Comparison of ENCODE assay signal across 1 cellular context in genomic region chr1:182839209-182840065, GRCh38.
A peak's percentile ranks its signal among the peaks of the same experiment; 100 is the strongest.
TF ChIP-seq lines count a peak whose summit lies in the region.

Gene DHX9 (plus strand): TSS chr1:182839347. CDS start chr1:182842567, 3,220 bp downstream.

TF ChIP-seq in K562, 482 proteins besides CTCF, POLR2A, EP300 and RAD21 (continued from another document and continues in another):
- no peak for TF ChIP-seq ZNF174 (CRISPR knock-in tag; IDR thresholded peaks at IDR 0.05)
- TF ChIP-seq ZNF584 (CRISPR knock-in tag; IDR thresholded peaks at IDR 0.05; ENCODE audit: low read depth): no peak
- TF ChIP-seq ZBTB11 (CRISPR knock-in tag; IDR thresholded peaks at IDR 0.05): peak in 2 of 3 experiments; percentile 35 to 82; a peak in 2 of 6 replicates
- TF ChIP-seq SIN3A (IDR thresholded peaks at IDR 0.05; ENCODE audit: borderline replicate concordance in 2 of 2, control insufficient read depth in 1 of 2, low read depth in 2 of 2, low read length in 2 of 2): peak in 1 of 2 experiments; percentile 82; a peak in 2 of 4 replicates
- peak; percentile 96 for TF ChIP-seq POLR2B (IDR thresholded peaks at IDR 0.05; ENCODE audit: low read depth, partially characterized antibody)
- peak; percentile 95; the same call in 1 of the 2 replicates for TF ChIP-seq USF1 (CRISPR knock-in tag; IDR thresholded peaks at IDR 0.05)
- TF ChIP-seq ETV5 (CRISPR knock-in tag; IDR thresholded peaks at IDR 0.05; ENCODE audit: low read depth): peak; percentile 94
- TF ChIP-seq, protein P1, sequence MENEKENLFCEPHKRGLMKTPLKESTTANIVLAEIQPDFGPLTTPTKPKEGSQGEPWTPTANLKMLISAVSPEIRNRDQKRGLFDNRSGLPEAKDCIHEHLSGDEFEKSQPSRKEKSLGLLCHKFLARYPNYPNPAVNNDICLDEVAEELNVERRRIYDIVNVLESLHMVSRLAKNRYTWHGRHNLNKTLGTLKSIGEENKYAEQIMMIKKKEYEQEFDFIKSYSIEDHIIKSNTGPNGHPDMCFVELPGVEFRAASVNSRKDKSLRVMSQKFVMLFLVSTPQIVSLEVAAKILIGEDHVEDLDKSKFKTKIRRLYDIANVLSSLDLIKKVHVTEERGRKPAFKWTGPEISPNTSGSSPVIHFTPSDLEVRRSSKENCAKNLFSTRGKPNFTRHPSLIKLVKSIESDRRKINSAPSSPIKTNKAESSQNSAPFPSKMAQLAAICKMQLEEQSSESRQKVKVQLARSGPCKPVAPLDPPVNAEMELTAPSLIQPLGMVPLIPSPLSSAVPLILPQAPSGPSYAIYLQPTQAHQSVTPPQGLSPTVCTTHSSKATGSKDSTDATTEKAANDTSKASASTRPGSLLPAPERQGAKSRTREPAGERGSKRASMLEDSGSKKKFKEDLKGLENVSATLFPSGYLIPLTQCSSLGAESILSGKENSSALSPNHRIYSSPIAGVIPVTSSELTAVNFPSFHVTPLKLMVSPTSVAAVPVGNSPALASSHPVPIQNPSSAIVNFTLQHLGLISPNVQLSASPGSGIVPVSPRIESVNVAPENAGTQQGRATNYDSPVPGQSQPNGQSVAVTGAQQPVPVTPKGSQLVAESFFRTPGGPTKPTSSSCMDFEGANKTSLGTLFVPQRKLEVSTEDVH (IDR thresholded peaks at IDR 0.05; ENCODE audit: low read depth, partially characterized antibody): peak; percentile 74
- TF ChIP-seq NFYB (IDR thresholded peaks at IDR 0.05; ENCODE audit: extremely low read depth, insufficient read length): no peak
- TF ChIP-seq ZNF655 (CRISPR knock-in tag; IDR thresholded peaks at IDR 0.05): no peak
- TF ChIP-seq ATF6 (CRISPR knock-in tag; IDR thresholded peaks at IDR 0.05): peak; percentile 91
- no peak for TF ChIP-seq MCM3 (IDR thresholded peaks at IDR 0.05)
- TF ChIP-seq ZNF347 (CRISPR knock-in tag; IDR thresholded peaks at IDR 0.05; ENCODE audit: low read depth): no peak
- peak in 1 of 2 experiments; percentile 69; a peak in 3 of 4 replicates for TF ChIP-seq TBL1XR1 (IDR thresholded peaks at IDR 0.05; ENCODE audit: low read length in 2 of 2)
- peak; percentile 43 for TF ChIP-seq HNRNPK (IDR thresholded peaks at IDR 0.05; ENCODE audit: low read depth, low read length, poor library complexity, severe bottlenecking)
- peak; percentile 87; the same call in 1 of the 2 replicates for TF ChIP-seq POLR2AphosphoS2 (IDR thresholded peaks at IDR 0.05; ENCODE audit: low read length)
- TF ChIP-seq ZNF561 (CRISPR knock-in tag; conservative IDR thresholded peaks at IDR 0.05): no peak
- no peak for TF ChIP-seq HEY1 (CRISPR knock-in tag; IDR thresholded peaks at IDR 0.05; ENCODE audit: borderline replicate concordance)
- TF ChIP-seq LEF1 (IDR thresholded peaks at IDR 0.05): peak; percentile 91
- 0 out of 2 replicates have a peak, but pooled peaks have one; percentile 53 for TF ChIP-seq ILF3 (IDR thresholded peaks at IDR 0.05; ENCODE audit: borderline replicate concordance)
- TF ChIP-seq ZC3H4 (CRISPR knock-in tag; IDR thresholded peaks at IDR 0.05; ENCODE audit: borderline replicate concordance): peak; percentile 97; the same call in 1 of the 2 replicates
- TF ChIP-seq ARNT (IDR thresholded peaks at IDR 0.05): peak; percentile 91 to 93
- TF ChIP-seq KDM4B (IDR thresholded peaks at IDR 0.05; ENCODE audit: borderline replicate concordance in 2 of 2, low read depth in 1 of 2): peak in 1 of 2 experiments; percentile 28; a peak in 2 of 4 replicates
- no peak for TF ChIP-seq ATF1 (CRISPR knock-in tag; IDR thresholded peaks at IDR 0.05)
- peak; percentile 70 for TF ChIP-seq ATF1 (tag; IDR thresholded peaks at IDR 0.05)
- no peak for TF ChIP-seq BRF1 (IDR thresholded peaks at IDR 0.05; ENCODE audit: borderline replicate concordance, extremely low read depth, insufficient read length)
- 0 out of 2 replicates have a peak, but pooled peaks have one; percentile 28 for TF ChIP-seq MXI1 (IDR thresholded peaks at IDR 0.05; ENCODE audit: low read depth, low read length)
- TF ChIP-seq STAT5B (CRISPR knock-in tag; IDR thresholded peaks at IDR 0.05): no peak
- TF ChIP-seq MCM2 (IDR thresholded peaks at IDR 0.05; ENCODE audit: low read depth): no peak
- peak; percentile 66 for TF ChIP-seq RB1 (IDR thresholded peaks at IDR 0.05; ENCODE audit: low read depth)
- TF ChIP-seq HDAC8 (tag; IDR thresholded peaks at IDR 0.05): no peak; the same call in 1 of the 2 replicates
- TF ChIP-seq LCOR (CRISPR knock-in tag; IDR thresholded peaks at IDR 0.05): peak; percentile 76
- TF ChIP-seq TEAD4 (IDR thresholded peaks at IDR 0.05; ENCODE audit: low read length): peak; percentile 89
- no peak for TF ChIP-seq TEAD4 (CRISPR knock-in tag; IDR thresholded peaks at IDR 0.05; ENCODE audit: borderline replicate concordance)
- peak; percentile 88 for TF ChIP-seq MTA3 (IDR thresholded peaks at IDR 0.05; ENCODE audit: borderline replicate concordance)
- TF ChIP-seq RBM25 (IDR thresholded peaks at IDR 0.05; ENCODE audit: low read depth, low read length, severe bottlenecking): no peak
- no peak for TF ChIP-seq ZNF41 (CRISPR knock-in tag; conservative IDR thresholded peaks at IDR 0.05)
- peak; percentile 92 for TF ChIP-seq ZFX (CRISPR knock-in tag; IDR thresholded peaks at IDR 0.05)
- peak; percentile 16; the same call in 1 of the 2 replicates for TF ChIP-seq KLF6 (CRISPR knock-in tag; IDR thresholded peaks at IDR 0.05; ENCODE audit: borderline replicate concordance)
- TF ChIP-seq SIRT6 (IDR thresholded peaks at IDR 0.05; ENCODE audit: low read depth, low read length): peak; percentile 75
- TF ChIP-seq GTF2E2 (tag; IDR thresholded peaks at IDR 0.05): peak; percentile 78; the same call in 1 of the 2 replicates
- TF ChIP-seq SRSF1 (IDR thresholded peaks at IDR 0.05; ENCODE audit: low read depth, low read length): no peak
- no peak for TF ChIP-seq HIVEP1 (CRISPR knock-in tag; IDR thresholded peaks at IDR 0.05)
- TF ChIP-seq, protein P2, sequence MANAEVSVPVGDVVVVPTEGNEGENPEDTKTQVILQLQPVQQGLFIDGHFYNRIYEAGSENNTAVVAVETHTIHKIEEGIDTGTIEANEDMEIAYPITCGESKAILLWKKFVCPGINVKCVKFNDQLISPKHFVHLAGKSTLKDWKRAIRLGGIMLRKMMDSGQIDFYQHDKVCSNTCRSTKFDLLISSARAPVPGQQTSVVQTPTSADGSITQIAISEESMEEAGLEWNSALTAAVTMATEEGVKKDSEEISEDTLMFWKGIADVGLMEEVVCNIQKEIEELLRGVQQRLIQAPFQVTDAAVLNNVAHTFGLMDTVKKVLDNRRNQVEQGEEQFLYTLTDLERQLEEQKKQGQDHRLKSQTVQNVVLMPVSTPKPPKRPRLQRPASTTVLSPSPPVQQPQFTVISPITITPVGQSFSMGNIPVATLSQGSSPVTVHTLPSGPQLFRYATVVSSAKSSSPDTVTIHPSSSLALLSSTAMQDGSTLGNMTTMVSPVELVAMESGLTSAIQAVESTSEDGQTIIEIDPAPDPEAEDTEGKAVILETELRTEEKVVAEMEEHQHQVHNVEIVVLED (CRISPR knock-in tag; IDR thresholded peaks at IDR 0.05): 0 out of 2 replicates have a peak, but pooled peaks have one; percentile 57
- TF ChIP-seq SUPT5H (IDR thresholded peaks at IDR 0.05): peak; percentile 99
- TF ChIP-seq PRDM10 (IDR thresholded peaks at IDR 0.05; ENCODE audit: partially characterized antibody): peak; percentile 39
- no peak; a peak in 2 of 4 replicates for TF ChIP-seq FOXK2 (conservative IDR thresholded peaks at IDR 0.05 in 1 of 2, IDR thresholded peaks at IDR 0.05 in 1 of 2; ENCODE audit: low read depth in 2 of 2)
- no peak for TF ChIP-seq ZNF239 (CRISPR knock-in tag; IDR thresholded peaks at IDR 0.05)
- 0 out of 2 replicates have a peak, but pooled peaks have one; percentile 55 for TF ChIP-seq MTA1 (IDR thresholded peaks at IDR 0.05; ENCODE audit: borderline replicate concordance)
- peak; percentile 93 for TF ChIP-seq MYC (IDR thresholded peaks at IDR 0.05; ENCODE audit: low read depth, low read length)
- TF ChIP-seq MYC (CRISPR knock-in tag; IDR thresholded peaks at IDR 0.05; ENCODE audit: borderline replicate concordance, low read depth): 0 out of 2 replicates have a peak, but pooled peaks have one; percentile 49
- peak; percentile 62; the same call in 1 of the 2 replicates for TF ChIP-seq TAF7 (tag; IDR thresholded peaks at IDR 0.05)
- TF ChIP-seq NFRKB (IDR thresholded peaks at IDR 0.05; ENCODE audit: low read depth): peak; percentile 78
